8 cellular contexts compared by ENCODE assay signal in genomic region chr12:56645201-56645716, GRCh38. TPM values are rescaled to one million over a fixed set of nuclear protein-coding genes. Genes with fewer than 3 reads are reported as not detected.
DNase-seq lines count a peak whose midpoint lies in the region; ATAC-seq and TF ChIP-seq lines count a peak whose summit lies in the region.

No MANE protein-coding gene starts in this region.

- H3K27ac ChIP-seq in cingulate gyrus (ENCODE audit: low read depth, low read length) (peak overlapping the region; percentile 93), tibial nerve (peak overlapping the region; percentile 87 to 94 (median 92))

- WGBS in tibial nerve, 2 donors, result 0% methylated on average over 29 of the region's 29 CpGs

- peak; percentile 23 for DNase-seq in COLO668 (lab: John Stamatoyannopoulos, UW; ENCODE audit: unreplicated experiment)
- DNase-seq in NCI-H146 (lab: John Stamatoyannopoulos, UW), result peak; percentile 60
- DNase-seq in medulla oblongata (ENCODE audit: extremely low spot score), result peak; percentile 23
- no peak for DNase-seq in tibial nerve (ENCODE audit: low spot score in 2 of 2)
- DNase-seq in NOMO-1 (lab: John Stamatoyannopoulos, UW; ENCODE audit: unreplicated experiment in 2 of 2), result no peak

- TF ChIP-seq CTCF in tibial nerve (IDR thresholded peaks at IDR 0.05), result no peak

- peak overlapping the region; percentile 78 to 99 (median 97) for H3K4me3 ChIP-seq in tibial nerve

- no peak for TF ChIP-seq POLR2A in tibial nerve (IDR thresholded peaks at IDR 0.05)

- ATAC-seq in GM19351 (IDR thresholded peaks at IDR 0.05; ENCODE audit: unreplicated experiment) (no peak), HG02981 (IDR thresholded peaks at IDR 0.05; ENCODE audit: unreplicated experiment) (no peak)

- no peak for TF ChIP-seq EP300 in tibial nerve (IDR thresholded peaks at IDR 0.05)

- H3K9me3 ChIP-seq in tibial nerve, result no peaks in the 10 kb centered on the region

- H3K4me1 ChIP-seq in tibial nerve, result peaks cover 0 to 45% (median 15%) of the 10 kb centered on the region in 4 donors

- peaks cover 0 to 43% (median 30%) of the 10 kb centered on the region in 3 donors for H3K36me3 ChIP-seq in tibial nerve

- no peaks in the 10 kb centered on the region for H3K27me3 ChIP-seq in tibial nerve

RNA-seq across cellular contexts. Expression of gene ATP5F1B, which starts 0.5 kb away (rescaled TPM):
- total RNA-seq in tibial nerve, result 100 to 1,000 TPM; 293 to 326 (median 296) TPM

RNA-seq across cellular contexts. Expression of gene BAZ2A, which starts 15.1 kb away (rescaled TPM):
- 100 to 1,000 TPM; 117 to 178 (median 159) TPM for total RNA-seq in tibial nerve

RNA-seq across cellular contexts. Expression of gene PTGES3, which starts 42.8 kb away (rescaled TPM):
- total RNA-seq in tibial nerve, result 10 to 100 TPM; 71.0 to 84.0 (median 77.2) TPM

Comparison
In these comparisons a context has a peak if more than half of its experiments do, and no peak if none do; other contexts are left out.
1. DNase-seq: peak in COLO668 (single experiment), NCI-H146 (single experiment) and medulla oblongata (single experiment); none in tibial nerve (0 of 2) and NOMO-1 (0 of 2).